In the genomic region with DNA sequence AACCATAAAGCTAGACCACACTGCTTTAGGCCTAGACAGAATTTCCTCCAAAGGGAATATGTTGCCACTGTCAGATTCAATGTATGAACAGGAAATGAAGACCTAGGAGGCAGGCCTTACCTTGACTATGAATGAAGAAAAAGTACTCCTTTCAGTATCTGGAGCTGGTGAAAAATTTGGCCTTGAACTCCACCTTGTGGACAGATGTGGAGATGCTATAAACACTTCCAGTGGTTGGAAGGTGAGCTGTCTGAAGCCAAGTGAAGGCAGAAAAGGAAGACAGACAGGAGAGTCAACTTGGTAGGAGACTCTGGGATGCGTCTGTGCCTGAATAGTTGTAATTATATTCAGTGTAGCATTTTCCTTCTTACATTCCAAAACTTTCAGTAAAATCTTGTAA, we compare ENCODE assay signal across 1 cellular context.
TF ChIP-seq lines count a peak whose summit lies in the region.

No MANE protein-coding gene starts in this region.

TF ChIP-seq in H1, 55 proteins besides CTCF, POLR2A, EP300 and RAD21 (continued from another document):
- TF ChIP-seq RNF2 (IDR thresholded peaks at IDR 0.05; ENCODE audit: borderline replicate concordance, low read depth, low read length, missing control alignments, poor library complexity, severe bottlenecking) (no peak), PHF8 (conservative IDR thresholded peaks at IDR 0.05; ENCODE audit: low read depth, low read length) (no peak)
